Comparison of ENCODE assay signal across 1 cellular context in the genomic region with DNA sequence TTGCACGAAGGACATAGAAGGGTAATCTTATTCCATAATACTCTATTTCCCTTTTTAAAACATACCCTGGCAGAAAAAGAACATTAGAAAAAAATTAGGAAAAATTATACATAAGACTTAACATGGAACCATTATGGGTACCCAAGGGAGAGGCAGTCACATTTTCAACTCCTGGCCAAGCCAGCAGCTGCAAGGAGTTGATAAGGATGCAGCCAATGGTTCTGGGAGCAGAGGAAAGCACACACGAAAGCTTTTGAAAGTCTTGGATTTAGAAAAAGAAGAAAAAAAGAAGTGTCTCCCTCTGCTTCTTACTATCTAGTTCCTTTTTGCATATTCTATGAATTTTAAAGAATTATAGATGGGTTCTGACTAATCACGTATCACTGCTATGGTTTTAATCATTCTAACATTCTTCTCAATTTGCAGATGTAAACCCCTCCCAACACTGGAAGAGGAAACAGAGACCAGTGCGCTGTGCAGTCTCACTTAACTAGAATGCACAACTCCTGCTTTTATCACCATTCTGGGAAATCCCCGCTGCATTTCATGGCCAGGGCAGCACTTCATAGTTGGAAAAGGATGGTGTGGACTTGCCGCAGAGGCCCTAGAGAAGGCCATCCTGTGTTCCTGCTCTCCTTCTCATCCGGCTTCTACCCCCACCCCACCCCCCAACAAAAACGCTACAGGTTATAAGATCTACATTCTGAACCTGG.
TF ChIP-seq lines count a peak whose summit lies in the region.

No MANE protein-coding gene starts in this region.

TF ChIP-seq in K562, 482 proteins besides CTCF, POLR2A, EP300 and RAD21 (continued from another document and continues in another):
- TF ChIP-seq, protein P1, sequence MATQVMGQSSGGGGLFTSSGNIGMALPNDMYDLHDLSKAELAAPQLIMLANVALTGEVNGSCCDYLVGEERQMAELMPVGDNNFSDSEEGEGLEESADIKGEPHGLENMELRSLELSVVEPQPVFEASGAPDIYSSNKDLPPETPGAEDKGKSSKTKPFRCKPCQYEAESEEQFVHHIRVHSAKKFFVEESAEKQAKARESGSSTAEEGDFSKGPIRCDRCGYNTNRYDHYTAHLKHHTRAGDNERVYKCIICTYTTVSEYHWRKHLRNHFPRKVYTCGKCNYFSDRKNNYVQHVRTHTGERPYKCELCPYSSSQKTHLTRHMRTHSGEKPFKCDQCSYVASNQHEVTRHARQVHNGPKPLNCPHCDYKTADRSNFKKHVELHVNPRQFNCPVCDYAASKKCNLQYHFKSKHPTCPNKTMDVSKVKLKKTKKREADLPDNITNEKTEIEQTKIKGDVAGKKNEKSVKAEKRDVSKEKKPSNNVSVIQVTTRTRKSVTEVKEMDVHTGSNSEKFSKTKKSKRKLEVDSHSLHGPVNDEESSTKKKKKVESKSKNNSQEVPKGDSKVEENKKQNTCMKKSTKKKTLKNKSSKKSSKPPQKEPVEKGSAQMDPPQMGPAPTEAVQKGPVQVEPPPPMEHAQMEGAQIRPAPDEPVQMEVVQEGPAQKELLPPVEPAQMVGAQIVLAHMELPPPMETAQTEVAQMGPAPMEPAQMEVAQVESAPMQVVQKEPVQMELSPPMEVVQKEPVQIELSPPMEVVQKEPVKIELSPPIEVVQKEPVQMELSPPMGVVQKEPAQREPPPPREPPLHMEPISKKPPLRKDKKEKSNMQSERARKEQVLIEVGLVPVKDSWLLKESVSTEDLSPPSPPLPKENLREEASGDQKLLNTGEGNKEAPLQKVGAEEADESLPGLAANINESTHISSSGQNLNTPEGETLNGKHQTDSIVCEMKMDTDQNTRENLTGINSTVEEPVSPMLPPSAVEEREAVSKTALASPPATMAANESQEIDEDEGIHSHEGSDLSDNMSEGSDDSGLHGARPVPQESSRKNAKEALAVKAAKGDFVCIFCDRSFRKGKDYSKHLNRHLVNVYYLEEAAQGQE (CRISPR knock-in tag; IDR thresholded peaks at IDR 0.05; ENCODE audit: low read depth): no peak
- TF ChIP-seq, protein P2, sequence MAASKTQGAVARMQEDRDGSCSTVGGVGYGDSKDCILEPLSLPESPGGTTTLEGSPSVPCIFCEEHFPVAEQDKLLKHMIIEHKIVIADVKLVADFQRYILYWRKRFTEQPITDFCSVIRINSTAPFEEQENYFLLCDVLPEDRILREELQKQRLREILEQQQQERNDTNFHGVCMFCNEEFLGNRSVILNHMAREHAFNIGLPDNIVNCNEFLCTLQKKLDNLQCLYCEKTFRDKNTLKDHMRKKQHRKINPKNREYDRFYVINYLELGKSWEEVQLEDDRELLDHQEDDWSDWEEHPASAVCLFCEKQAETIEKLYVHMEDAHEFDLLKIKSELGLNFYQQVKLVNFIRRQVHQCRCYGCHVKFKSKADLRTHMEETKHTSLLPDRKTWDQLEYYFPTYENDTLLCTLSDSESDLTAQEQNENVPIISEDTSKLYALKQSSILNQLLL (CRISPR knock-in tag; IDR thresholded peaks at IDR 0.05; ENCODE audit: borderline replicate concordance): no peak
- no peak for TF ChIP-seq ARNT (IDR thresholded peaks at IDR 0.05)
- TF ChIP-seq GATAD2B (IDR thresholded peaks at IDR 0.05; ENCODE audit: borderline replicate concordance): no peak
- TF ChIP-seq SRSF7 (optimal IDR thresholded peaks at IDR 0.05; ENCODE audit: low read depth, low read length): no peak
- TF ChIP-seq PML (IDR thresholded peaks at IDR 0.05; ENCODE audit: low read length): peak; percentile 76
- no peak for TF ChIP-seq SRF (CRISPR knock-in tag; IDR thresholded peaks at IDR 0.05)
- no peak for TF ChIP-seq ZNF12 (CRISPR knock-in tag; IDR thresholded peaks at IDR 0.05)
- TF ChIP-seq, protein P3, sequence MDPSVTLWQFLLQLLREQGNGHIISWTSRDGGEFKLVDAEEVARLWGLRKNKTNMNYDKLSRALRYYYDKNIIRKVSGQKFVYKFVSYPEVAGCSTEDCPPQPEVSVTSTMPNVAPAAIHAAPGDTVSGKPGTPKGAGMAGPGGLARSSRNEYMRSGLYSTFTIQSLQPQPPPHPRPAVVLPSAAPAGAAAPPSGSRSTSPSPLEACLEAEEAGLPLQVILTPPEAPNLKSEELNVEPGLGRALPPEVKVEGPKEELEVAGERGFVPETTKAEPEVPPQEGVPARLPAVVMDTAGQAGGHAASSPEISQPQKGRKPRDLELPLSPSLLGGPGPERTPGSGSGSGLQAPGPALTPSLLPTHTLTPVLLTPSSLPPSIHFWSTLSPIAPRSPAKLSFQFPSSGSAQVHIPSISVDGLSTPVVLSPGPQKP (CRISPR knock-in tag; IDR thresholded peaks at IDR 0.05): no peak
- TF ChIP-seq ZNF79 (CRISPR knock-in tag; IDR thresholded peaks at IDR 0.05; ENCODE audit: low read depth): no peak
- TF ChIP-seq TRIM24 (IDR thresholded peaks at IDR 0.05): no peak
- TF ChIP-seq ZSCAN32 (CRISPR knock-in tag; IDR thresholded peaks at IDR 0.05): no peak
- TF ChIP-seq ZNF197 (CRISPR knock-in tag; IDR thresholded peaks at IDR 0.05; ENCODE audit: low read depth): no peak
- TF ChIP-seq, protein P4, sequence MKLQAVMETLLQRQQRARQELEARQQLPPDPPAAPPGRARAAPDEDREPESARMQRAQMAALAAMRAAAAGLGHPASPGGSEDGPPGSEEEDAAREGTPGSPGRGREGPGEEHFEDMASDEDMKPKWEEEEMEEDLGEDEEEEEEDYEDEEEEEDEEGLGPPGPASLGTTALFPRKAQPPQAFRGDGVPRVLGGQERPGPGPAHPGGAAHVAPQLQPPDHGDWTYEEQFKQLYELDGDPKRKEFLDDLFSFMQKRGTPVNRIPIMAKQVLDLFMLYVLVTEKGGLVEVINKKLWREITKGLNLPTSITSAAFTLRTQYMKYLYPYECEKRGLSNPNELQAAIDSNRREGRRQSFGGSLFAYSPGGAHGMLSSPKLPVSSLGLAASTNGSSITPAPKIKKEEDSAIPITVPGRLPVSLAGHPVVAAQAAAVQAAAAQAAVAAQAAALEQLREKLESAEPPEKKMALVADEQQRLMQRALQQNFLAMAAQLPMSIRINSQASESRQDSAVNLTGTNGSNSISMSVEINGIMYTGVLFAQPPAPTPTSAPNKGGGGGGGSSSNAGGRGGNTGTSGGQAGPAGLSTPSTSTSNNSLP (IDR thresholded peaks at IDR 0.05; ENCODE audit: borderline replicate concordance, low read depth, low read length): no peak
- TF ChIP-seq, protein P5, sequence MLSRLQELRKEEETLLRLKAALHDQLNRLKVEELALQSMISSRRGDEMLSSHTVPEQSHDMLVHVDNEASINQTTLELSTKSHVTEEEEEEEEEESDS (CRISPR knock-in tag; IDR thresholded peaks at IDR 0.05): no peak
- TF ChIP-seq CBFB (CRISPR knock-in tag; IDR thresholded peaks at IDR 0.05): no peak
- TF ChIP-seq NR2C2 (CRISPR knock-in tag; IDR thresholded peaks at IDR 0.05): no peak
- TF ChIP-seq NR2C2 (tag; IDR thresholded peaks at IDR 0.05): no peak
- no peak for TF ChIP-seq HLTF (IDR thresholded peaks at IDR 0.05)
- TF ChIP-seq ZNF57 (CRISPR knock-in tag; IDR thresholded peaks at IDR 0.05): no peak
- TF ChIP-seq BRCA1 (IDR thresholded peaks at IDR 0.05): no peak
- no peak for TF ChIP-seq BRCA1 (CRISPR knock-in tag; IDR thresholded peaks at IDR 0.05)
- TF ChIP-seq CXXC5 (CRISPR knock-in tag; IDR thresholded peaks at IDR 0.05): no peak; the same call in none of the 2 replicates
- TF ChIP-seq CSDE1 (IDR thresholded peaks at IDR 0.05): no peak
- peak; percentile 33; the same call in 1 of the 2 replicates for TF ChIP-seq BCOR (IDR thresholded peaks at IDR 0.05)
- TF ChIP-seq, protein P6, sequence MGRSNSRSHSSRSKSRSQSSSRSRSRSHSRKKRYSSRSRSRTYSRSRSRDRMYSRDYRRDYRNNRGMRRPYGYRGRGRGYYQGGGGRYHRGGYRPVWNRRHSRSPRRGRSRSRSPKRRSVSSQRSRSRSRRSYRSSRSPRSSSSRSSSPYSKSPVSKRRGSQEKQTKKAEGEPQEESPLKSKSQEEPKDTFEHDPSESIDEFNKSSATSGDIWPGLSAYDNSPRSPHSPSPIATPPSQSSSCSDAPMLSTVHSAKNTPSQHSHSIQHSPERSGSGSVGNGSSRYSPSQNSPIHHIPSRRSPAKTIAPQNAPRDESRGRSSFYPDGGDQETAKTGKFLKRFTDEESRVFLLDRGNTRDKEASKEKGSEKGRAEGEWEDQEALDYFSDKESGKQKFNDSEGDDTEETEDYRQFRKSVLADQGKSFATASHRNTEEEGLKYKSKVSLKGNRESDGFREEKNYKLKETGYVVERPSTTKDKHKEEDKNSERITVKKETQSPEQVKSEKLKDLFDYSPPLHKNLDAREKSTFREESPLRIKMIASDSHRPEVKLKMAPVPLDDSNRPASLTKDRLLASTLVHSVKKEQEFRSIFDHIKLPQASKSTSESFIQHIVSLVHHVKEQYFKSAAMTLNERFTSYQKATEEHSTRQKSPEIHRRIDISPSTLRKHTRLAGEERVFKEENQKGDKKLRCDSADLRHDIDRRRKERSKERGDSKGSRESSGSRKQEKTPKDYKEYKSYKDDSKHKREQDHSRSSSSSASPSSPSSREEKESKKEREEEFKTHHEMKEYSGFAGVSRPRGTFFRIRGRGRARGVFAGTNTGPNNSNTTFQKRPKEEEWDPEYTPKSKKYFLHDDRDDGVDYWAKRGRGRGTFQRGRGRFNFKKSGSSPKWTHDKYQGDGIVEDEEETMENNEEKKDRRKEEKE (IDR thresholded peaks at IDR 0.05; ENCODE audit: borderline replicate concordance in 1 of 2, control insufficient read depth in 1 of 2, low read depth in 2 of 2, low read length in 1 of 2): no peak
- TF ChIP-seq HDAC1 (IDR thresholded peaks at IDR 0.05): no peak; a peak in 1 of 4 replicates
- no peak for TF ChIP-seq ZZZ3 (IDR thresholded peaks at IDR 0.05)
- TF ChIP-seq, protein P7, sequence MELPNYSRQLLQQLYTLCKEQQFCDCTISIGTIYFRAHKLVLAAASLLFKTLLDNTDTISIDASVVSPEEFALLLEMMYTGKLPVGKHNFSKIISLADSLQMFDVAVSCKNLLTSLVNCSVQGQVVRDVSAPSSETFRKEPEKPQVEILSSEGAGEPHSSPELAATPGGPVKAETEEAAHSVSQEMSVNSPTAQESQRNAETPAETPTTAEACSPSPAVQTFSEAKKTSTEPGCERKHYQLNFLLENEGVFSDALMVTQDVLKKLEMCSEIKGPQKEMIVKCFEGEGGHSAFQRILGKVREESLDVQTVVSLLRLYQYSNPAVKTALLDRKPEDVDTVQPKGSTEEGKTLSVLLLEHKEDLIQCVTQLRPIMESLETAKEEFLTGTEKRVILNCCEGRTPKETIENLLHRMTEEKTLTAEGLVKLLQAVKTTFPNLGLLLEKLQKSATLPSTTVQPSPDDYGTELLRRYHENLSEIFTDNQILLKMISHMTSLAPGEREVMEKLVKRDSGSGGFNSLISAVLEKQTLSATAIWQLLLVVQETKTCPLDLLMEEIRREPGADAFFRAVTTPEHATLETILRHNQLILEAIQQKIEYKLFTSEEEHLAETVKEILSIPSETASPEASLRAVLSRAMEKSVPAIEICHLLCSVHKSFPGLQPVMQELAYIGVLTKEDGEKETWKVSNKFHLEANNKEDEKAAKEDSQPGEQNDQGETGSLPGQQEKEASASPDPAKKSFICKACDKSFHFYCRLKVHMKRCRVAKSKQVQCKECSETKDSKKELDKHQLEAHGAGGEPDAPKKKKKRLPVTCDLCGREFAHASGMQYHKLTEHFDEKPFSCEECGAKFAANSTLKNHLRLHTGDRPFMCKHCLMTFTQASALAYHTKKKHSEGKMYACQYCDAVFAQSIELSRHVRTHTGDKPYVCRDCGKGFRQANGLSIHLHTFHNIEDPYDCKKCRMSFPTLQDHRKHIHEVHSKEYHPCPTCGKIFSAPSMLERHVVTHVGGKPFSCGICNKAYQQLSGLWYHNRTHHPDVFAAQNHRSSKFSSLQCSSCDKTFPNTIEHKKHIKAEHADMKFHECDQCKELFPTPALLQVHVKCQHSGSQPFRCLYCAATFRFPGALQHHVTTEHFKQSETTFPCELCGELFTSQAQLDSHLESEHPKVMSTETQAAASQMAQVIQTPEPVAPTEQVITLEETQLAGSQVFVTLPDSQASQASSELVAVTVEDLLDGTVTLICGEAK (IDR thresholded peaks at IDR 0.05): no peak
- TF ChIP-seq, protein P7 (CRISPR knock-in tag; IDR thresholded peaks at IDR 0.05): no peak
- TF ChIP-seq ZNF347 (CRISPR knock-in tag; IDR thresholded peaks at IDR 0.05; ENCODE audit: low read depth): no peak
- TF ChIP-seq NCOA4 (IDR thresholded peaks at IDR 0.05; ENCODE audit: partially characterized antibody): no peak
- no peak for TF ChIP-seq TRIM28 (IDR thresholded peaks at IDR 0.05)
- TF ChIP-seq MAZ (CRISPR knock-in tag; conservative IDR thresholded peaks at IDR 0.05 in 1 of 2, IDR thresholded peaks at IDR 0.05 in 1 of 2): no peak; a peak in 1 of 4 replicates
